Comparison of ENCODE assay signal across 4 cellular contexts in genomic region chr3:70435422-70435821, GRCh38.
DNase-seq lines count a peak whose midpoint lies in the region; ATAC-seq and TF ChIP-seq lines count a peak whose summit lies in the region.
"Not testable (repeated sequence)": the region's sequence is repeated elsewhere in the genome, so short reads cannot be mapped to it uniquely, and the experiment has no call there.

No MANE protein-coding gene starts in this region.

- H3K36me3 ChIP-seq in PC-3 (ENCODE audit: low read depth, low read length); brain microvascular endothelial cell (replicated peaks): not testable (repeated sequence)

- not testable (repeated sequence) for BruUV-seq in PC-3 (replicated peaks; lab: Mats Ljungman, UMichigan)

- in situ Hi-C loops in brain microvascular endothelial cell (cut with HindIII; ENCODE audit: low pct_ligation_motif_present, low sequenced_read_pairs), result not testable (repeated sequence)

- H3K9me2 ChIP-seq in PC-3 (replicated peaks; ENCODE audit: low read length), result not testable (repeated sequence)

- TF ChIP-seq CTCF in PC-3 (conservative IDR thresholded peaks at IDR 0.05; ENCODE audit: low read depth, low read length); VCaP (conservative IDR thresholded peaks at IDR 0.05); brain microvascular endothelial cell (IDR thresholded peaks at IDR 0.05; ENCODE audit: low read depth, low read length, missing control alignments): not testable (repeated sequence)

- H3K9ac ChIP-seq in PC-3 (ENCODE audit: low read length), result not testable (repeated sequence)

- POLR2A ChIA-PET in PC-3 (lab: Charles Lee; ENCODE audit: unreplicated experiment), result not testable (repeated sequence)

- CTCF ChIA-PET in PC-3 (lab: Charles Lee), result not testable (repeated sequence)

- H3K4me1 ChIP-seq in PC-3 (ENCODE audit: insufficient read depth, low read length), result not testable (repeated sequence)

- not testable (repeated sequence) for H3K9me3 ChIP-seq in PC-3 (ENCODE audit: low read length)

- not testable (repeated sequence) for H3K79me2 ChIP-seq in PC-3 (ENCODE audit: low read length)

- H2AFZ ChIP-seq in PC-3 (ENCODE audit: low read length), result not testable (repeated sequence)

- not testable (repeated sequence) for H3F3A ChIP-seq in PC-3 (ENCODE audit: low read length, unreplicated experiment)

- DNase-seq in EH (ENCODE audit: low read depth), result peak; percentile 2
- DNase-seq in PC-3, result peak; percentile 2
- peak; percentile 65 for DNase-seq in brain microvascular endothelial cell

- not testable (repeated sequence) for H3K27ac ChIP-seq in PC-3 (ENCODE audit: low read length); brain microvascular endothelial cell
- peak overlapping the region; percentile 41; the same call in 1 of the 2 replicates for H3K27ac ChIP-seq in VCaP

- not testable (repeated sequence) for H4K20me1 ChIP-seq in PC-3 (ENCODE audit: low read length)

- H3K4me3 ChIP-seq in PC-3 (ENCODE audit: low read length); brain microvascular endothelial cell (ENCODE audit: low read depth, low read length): not testable (repeated sequence)

- H3K4me2 ChIP-seq in PC-3 (ENCODE audit: low read length), result not testable (repeated sequence)

- H3K27me3 ChIP-seq in PC-3 (ENCODE audit: low read length); brain microvascular endothelial cell (replicated peaks): not testable (repeated sequence)

- intact Hi-C loops in PC-3 (cut with micrococcal nuclease), result not testable (repeated sequence)

- not testable (repeated sequence) for ATAC-seq in PC-3

Comparison
In these comparisons a context has a peak if more than half of its experiments do, and no peak if none do; other contexts are left out.
1. DNase-seq: peak in every context shown above with its lines; median percentile 65 in brain microvascular endothelial cell; 2 in EH; 2 in PC-3.